In genomic region chrX:44343412-44343942, GRCh38 we compare ENCODE assay signal across 8 cellular contexts. TPM values are rescaled to one million over a fixed set of nuclear protein-coding genes. Genes with fewer than 3 reads are reported as not detected.
DNase-seq lines count a peak whose midpoint lies in the region; ATAC-seq and TF ChIP-seq lines count a peak whose summit lies in the region.

A gene with protein sequence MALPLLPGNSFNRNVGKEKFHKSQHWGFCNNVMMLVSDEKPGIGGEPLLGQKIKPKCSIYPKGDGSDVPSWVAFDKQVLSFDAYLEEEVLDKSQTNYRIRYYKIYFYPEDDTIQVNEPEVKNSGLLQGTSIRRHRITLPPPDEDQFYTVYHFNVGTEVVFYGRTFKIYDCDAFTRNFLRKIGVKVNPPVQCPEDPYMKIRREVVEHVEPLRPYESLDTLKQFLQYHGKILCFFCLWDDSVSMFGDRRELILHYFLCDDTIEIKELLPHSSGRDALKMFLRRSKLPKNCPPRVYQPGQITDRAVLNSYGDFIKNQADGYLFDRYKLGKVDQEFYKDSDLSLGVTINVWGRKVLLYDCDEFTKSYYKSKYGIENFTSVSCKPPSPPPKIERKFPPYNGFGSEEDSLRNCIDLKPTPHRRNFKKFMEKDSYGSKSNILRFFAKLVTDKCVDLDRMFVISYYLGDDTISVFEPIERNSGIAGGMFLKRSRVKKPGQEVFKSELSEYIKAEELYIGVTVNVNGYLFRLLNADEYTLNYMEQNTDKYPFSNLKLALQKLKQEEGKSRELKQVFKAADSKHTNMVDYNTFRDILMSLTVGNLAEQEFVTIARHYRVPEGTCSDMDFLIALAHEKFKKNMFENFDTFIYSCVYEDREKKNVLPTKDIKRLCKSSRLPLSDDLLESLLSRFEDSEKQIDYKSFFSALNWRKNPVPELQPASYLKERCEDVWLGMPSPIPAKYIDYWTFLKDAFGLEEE (minus strand): TSS chrX:44343672. CDS start chrX:44343588, 84 bp downstream.

- no peak within 1 kb of the TSS for H3K9ac ChIP-seq in SU-DHL-6 (ENCODE audit: low read length)

- no peaks in the 10 kb centered on the region for H3K9me3 ChIP-seq in SU-DHL-6 (ENCODE audit: insufficient read depth, low read length)

- no peaks in the 10 kb centered on the region for H3K79me2 ChIP-seq in SU-DHL-6 (ENCODE audit: insufficient read depth, low read length)

- no peaks in the 10 kb centered on the region for H3K36me3 ChIP-seq in SU-DHL-6 (ENCODE audit: low read length)

- DNase-seq in astrocyte of the hippocampus (ENCODE audit: low read depth, low spot score) (peak; percentile 51), RKO (ENCODE audit: low spot score) (no peak), occipital lobe (lab: John Stamatoyannopoulos, UW) (no peak), DMS79 (lab: John Stamatoyannopoulos, UW) (no peak)

- H3K9me2 ChIP-seq in SU-DHL-6 (replicated peaks; ENCODE audit: insufficient read depth, low read length): no peaks in the 10 kb centered on the region

- no peak for TF ChIP-seq CTCF in SU-DHL-6 (IDR thresholded peaks at IDR 0.05; ENCODE audit: insufficient read depth, low read length, poor library complexity, severe bottlenecking)

- H3F3A ChIP-seq in SU-DHL-6 (ENCODE audit: insufficient read depth): no peaks in the 10 kb centered on the region

- no peaks in the 10 kb centered on the region for H3K27me3 ChIP-seq in SU-DHL-6 (ENCODE audit: low read length)

- ATAC-seq in GM18511 (IDR thresholded peaks at IDR 0.05; ENCODE audit: unreplicated experiment): peak; percentile 54

- peak within 1 kb of the TSS; percentile 15 for H3K4me2 ChIP-seq in SU-DHL-6 (ENCODE audit: low read depth, low read length, poor library complexity, severe bottlenecking)

- H3K4me3 ChIP-seq in SU-DHL-6 (ENCODE audit: insufficient read depth, low read length, poor library complexity, severe bottlenecking): no peak within 1 kb of the TSS
- peak within 1 kb of the TSS; percentile 33 for H3K4me3 ChIP-seq in iPS-11a (ENCODE audit: low read depth, low read length)
- H3K4me3 ChIP-seq in skin epidermis: peak within 1 kb of the TSS; percentile 28 to 43 (median 39)

- H2AFZ ChIP-seq in SU-DHL-6 (ENCODE audit: low read depth, low read length, severe bottlenecking): no peak within 1 kb of the TSS

- no peak within 1 kb of the TSS for H3K27ac ChIP-seq in SU-DHL-6 (ENCODE audit: low read depth, low read length)
- H3K27ac ChIP-seq in skin epidermis: peak within 1 kb of the TSS in 14 of 21 experiments; percentile 17 to 80 (median 66)

- H4K20me1 ChIP-seq in SU-DHL-6 (ENCODE audit: low read depth, low read length): no peaks in the 10 kb centered on the region

RNA-seq across cellular contexts. Expression of the gene that starts here (rescaled TPM):
- total RNA-seq in occipital lobe: 1.9 TPM
